10 cellular contexts compared by ENCODE assay signal in genomic region chr3:153290278-153291015, GRCh38.
A peak's percentile ranks its signal among the peaks of the same experiment; 100 is the strongest.
DNase-seq lines count a peak whose midpoint lies in the region; ATAC-seq and TF ChIP-seq lines count a peak whose summit lies in the region.
"Had no signal": no experiment of that assay in that cellular context is flagged by ENCODE, and none has a peak within 500 bp of the region (broad histone marks: within the 10 kb centered on the region; RNA-seq: fewer than 3 reads in every experiment).

No MANE protein-coding gene starts in this region.

- peak in 2 of 3 donors; percentile 33 to 36 for DNase-seq in CD4-positive, CD25-positive, alpha-beta regulatory T cell
- no peak for DNase-seq in IMR-90
- peak; percentile 29 for DNase-seq in mammary epithelial cell
- no peak for DNase-seq in left lung
- DNase-seq in NCI-H128 (lab: John Stamatoyannopoulos, UW; ENCODE audit: unreplicated experiment): no peak
- no peak for DNase-seq in posterior vena cava (ENCODE audit: low spot score)
- DNase-seq: activated naive CD8-positive, alpha-beta T cell treated with anti-CD3 and anti-CD28 coated beads, Interleukin-2, amount 10 ng/mL, durations not matched to agents 7 days and 5 days had no signal

- peaks cover 9% of the 10 kb centered on the region for H3K4me1 ChIP-seq in CD4-positive, CD25-positive, alpha-beta regulatory T cell (ENCODE audit: control insufficient read depth, insufficient read depth, low read length, poor library complexity, severe bottlenecking)
- 0 out of 2 replicates have a peak, but pooled peaks cover 2% of the 10 kb centered on the region for H3K4me1 ChIP-seq in IMR-90 (ENCODE audit: control insufficient read depth, insufficient read depth, low read length)
- H3K4me1 ChIP-seq in mammary epithelial cell (ENCODE audit: insufficient read depth, low read length): peaks cover 41% of the 10 kb centered on the region
- peaks cover 29 to 57% of the 10 kb centered on the region in 2 donors for H3K4me1 ChIP-seq in left lung

- no peak overlapping the region for H2AK5ac ChIP-seq in IMR-90 (ENCODE audit: low read depth, low read length)

- no peak overlapping the region for H2BK5ac ChIP-seq in IMR-90 (ENCODE audit: low read depth, low read length, poor library complexity, severe bottlenecking)

- H3K79me2 ChIP-seq in mammary epithelial cell (ENCODE audit: insufficient read depth, low read length): no peaks in the 10 kb centered on the region

- H3K18ac ChIP-seq in IMR-90 (ENCODE audit: low read depth, low read length): no peak overlapping the region

- TF ChIP-seq CTCF in IMR-90 (conservative IDR thresholded peaks at IDR 0.05; ENCODE audit: low read depth, low read length) (peak; percentile 35), mammary epithelial cell (conservative IDR thresholded peaks at IDR 0.05 in 1 of 2, IDR thresholded peaks at IDR 0.05 in 1 of 2; ENCODE audit: extremely low read depth in 1 of 2, insufficient read depth in 1 of 2, low read depth in 1 of 2, low read length in 2 of 2) (peak; percentile 42 to 75), left lung (IDR thresholded peaks at IDR 0.05) (peak in 1 of 2 donors; percentile 15)

- in situ Hi-C loops in IMR-90 (cut with MboI; ENCODE audit: low sequenced_read_pairs) (no loop called here), mammary epithelial cell (cut with MboI; ENCODE audit: low sequenced_read_pairs in 2 of 2) (loop anchor here in 1 of 2 donors (25.0 kb wide), 2 partner anchors 253 to 472 kb away; no protein-coding TSS in a partner anchor)

- no peak overlapping the region for H4K91ac ChIP-seq in IMR-90 (ENCODE audit: insufficient read depth, low read depth, low read length)

- no peak overlapping the region for H2AK9ac ChIP-seq in IMR-90 (replicated peaks; ENCODE audit: low read depth, low read length, poor library complexity)

- no peaks in the 10 kb centered on the region for H4K20me1 ChIP-seq in IMR-90 (ENCODE audit: insufficient read depth, low read length)
- H4K20me1 ChIP-seq in mammary epithelial cell (ENCODE audit: insufficient read depth, low read length): no peaks in the 10 kb centered on the region

- H3K27me3 ChIP-seq in CD4-positive, CD25-positive, alpha-beta regulatory T cell (ENCODE audit: control insufficient read depth, insufficient read depth, low read length): no peaks in the 10 kb centered on the region
- H3K27me3 ChIP-seq in IMR-90 (ENCODE audit: control insufficient read depth, insufficient read depth, low read length): no peaks in the 10 kb centered on the region
- no peaks in the 10 kb centered on the region for H3K27me3 ChIP-seq in mammary epithelial cell (ENCODE audit: insufficient read depth, low read length)
- no peaks in the 10 kb centered on the region for H3K27me3 ChIP-seq in left lung

- no peak overlapping the region for H2BK20ac ChIP-seq in IMR-90 (ENCODE audit: low read depth, low read length)

- H3K36me3 Mint-ChIP-seq in CD4-positive, CD25-positive, alpha-beta regulatory T cell: no peaks in the 10 kb centered on the region
- H3K36me3 Mint-ChIP-seq: activated naive CD8-positive, alpha-beta T cell treated with anti-CD3 and anti-CD28 coated beads, Interleukin-2, amount 10 ng/mL, durations not matched to agents 7 days and 5 days had no signal

- no peak overlapping the region for H3K27ac ChIP-seq in CD4-positive, CD25-positive, alpha-beta regulatory T cell (ENCODE audit: insufficient read depth, low read length, poor library complexity, severe bottlenecking)
- no peak overlapping the region for H3K27ac ChIP-seq in IMR-90 (ENCODE audit: insufficient read depth, low read length)
- H3K27ac ChIP-seq in mammary epithelial cell (ENCODE audit: insufficient read depth, low read depth, low read length): no peak overlapping the region
- peak overlapping the region in 1 of 2 donors; percentile 35 for H3K27ac ChIP-seq in left lung

- no peak overlapping the region for H3K14ac ChIP-seq in IMR-90 (replicated peaks; ENCODE audit: low read depth, low read length)

- H3K4ac ChIP-seq in IMR-90 (ENCODE audit: low read depth, low read length): no peak overlapping the region

- ATAC-seq in CD4-positive, CD25-positive, alpha-beta regulatory T cell (ENCODE audit: low read depth in 2 of 2): no peak
- no peak for ATAC-seq in IMR-90 (ENCODE audit: low read depth)
- peak; percentile 68 for ATAC-seq in left lung
- ATAC-seq in GM18873 (IDR thresholded peaks at IDR 0.05; ENCODE audit: low FRiP score, unreplicated experiment): no peak
- no peak for ATAC-seq in GM19395 (IDR thresholded peaks at IDR 0.05; ENCODE audit: unreplicated experiment)

- H3K27me3 Mint-ChIP-seq in CD4-positive, CD25-positive, alpha-beta regulatory T cell: peaks cover 4% of the 10 kb centered on the region
- H3K27me3 Mint-ChIP-seq: activated naive CD8-positive, alpha-beta T cell treated with anti-CD3 and anti-CD28 coated beads, Interleukin-2, amount 10 ng/mL, durations not matched to agents 7 days and 5 days had no signal

- H3K9ac ChIP-seq in IMR-90 (ENCODE audit: low read depth, low read length) (no peak overlapping the region), mammary epithelial cell (ENCODE audit: insufficient read depth, low read length) (no peak overlapping the region)

- H4K5ac ChIP-seq in IMR-90 (ENCODE audit: low read depth, low read length): no peak overlapping the region

- no peak overlapping the region for H3K56ac ChIP-seq in IMR-90 (ENCODE audit: extremely low read depth, insufficient read depth, low read length)

- H3K4me3 ChIP-seq in CD4-positive, CD25-positive, alpha-beta regulatory T cell (ENCODE audit: low read depth, low read length): no peak overlapping the region
- H3K4me3 ChIP-seq in IMR-90 (ENCODE audit: insufficient read depth, low read depth, low read length) (no peak overlapping the region), mammary epithelial cell (replicated peaks in 1 of 3; ENCODE audit: insufficient read depth in 1 of 3, low read depth in 2 of 3, low read length in 3 of 3) (no peak overlapping the region), left lung (no peak overlapping the region)

- H3K79me1 ChIP-seq in IMR-90 (ENCODE audit: low read depth in 1 of 2, low read length in 2 of 2): no peaks in the 10 kb centered on the region

- TF ChIP-seq POLR2A in IMR-90 (IDR thresholded peaks at IDR 0.05; ENCODE audit: low read depth, low read length): no peak

- POLR2A ChIA-PET in IMR-90 (lab: Charles Lee; ENCODE audit: unreplicated experiment): no interaction called here

- H3K9me1 ChIP-seq in IMR-90 (ENCODE audit: insufficient read depth, low read length): 0 out of 2 replicates have a peak, but pooled peaks cover 2% of the 10 kb centered on the region

- H2AFZ ChIP-seq in IMR-90 (replicated peaks; ENCODE audit: low read length, poor library complexity) (no peak overlapping the region), mammary epithelial cell (ENCODE audit: low read depth, low read length) (no peak overlapping the region)

- no peak overlapping the region for H3K23ac ChIP-seq in IMR-90 (ENCODE audit: low read depth, low read length)

- no peak overlapping the region for H3K4me3 Mint-ChIP-seq in CD4-positive, CD25-positive, alpha-beta regulatory T cell
- H3K4me3 Mint-ChIP-seq: activated naive CD8-positive, alpha-beta T cell treated with anti-CD3 and anti-CD28 coated beads, Interleukin-2, amount 10 ng/mL, durations not matched to agents 7 days and 5 days; T-helper 2 cell treated with Interferon-gamma antibody and Interleukin-4, amounts not matched to agents 5 μg/mL and 100 μg/mL, for 36 hours had no signal

- H3K4me1 Mint-ChIP-seq in CD4-positive, CD25-positive, alpha-beta regulatory T cell: peaks cover 9 to 39% (median 30%) of the 10 kb centered on the region in 4 donors

- BruUV-seq in IMR-90 (replicated peaks; lab: Mats Ljungman, UMichigan): no TSS peak
- no TSS peak for BruUV-seq in mammary epithelial cell (replicated peaks; lab: Mats Ljungman, UMichigan)

- H2BK120ac ChIP-seq in IMR-90 (ENCODE audit: low read depth, low read length): peak overlapping the region; percentile 26; the same call in 1 of the 2 replicates

- dilution Hi-C loops in IMR-90 (cut with HindIII; ENCODE audit: low sequenced_read_pairs, unreplicated experiment): no loop called here
- dilution Hi-C loops in mammary epithelial cell (cut with HindIII; ENCODE audit: low sequenced_read_pairs): no loop called here

- H3K9me3 ChIP-seq in CD4-positive, CD25-positive, alpha-beta regulatory T cell (ENCODE audit: control insufficient read depth in 2 of 2, low read length in 2 of 2): no peaks in the 10 kb centered on the region
- H3K9me3 ChIP-seq in IMR-90 (ENCODE audit: control insufficient read depth, insufficient read depth, low read length) (no peaks in the 10 kb centered on the region), mammary epithelial cell (replicated peaks; ENCODE audit: insufficient read depth, low read length) (no peaks in the 10 kb centered on the region), left lung (no peaks in the 10 kb centered on the region)

- H3K27ac Mint-ChIP-seq in CD4-positive, CD25-positive, alpha-beta regulatory T cell: peak overlapping the region in 1 of 3 donors; percentile 2
- H3K27ac Mint-ChIP-seq: activated naive CD8-positive, alpha-beta T cell treated with anti-CD3 and anti-CD28 coated beads, Interleukin-2, amount 10 ng/mL, durations not matched to agents 7 days and 5 days; T-helper 2 cell treated with Interferon-gamma antibody and Interleukin-4, amounts not matched to agents 5 μg/mL and 100 μg/mL, for 36 hours had no signal

- no peak overlapping the region for H3K4me2 ChIP-seq in IMR-90 (ENCODE audit: low read depth, low read length)
- H3K4me2 ChIP-seq in mammary epithelial cell (ENCODE audit: insufficient read depth, low read depth, low read length): no peak overlapping the region

- intact Hi-C loops in IMR-90 (cut with micrococcal nuclease): no loop called here
- intact Hi-C loops in mammary epithelial cell (cut with micrococcal nuclease): loop anchor here (1.0 to 5.0 kb wide), 7 partner anchors 68 to 478 kb away; no protein-coding TSS in a partner anchor
- intact Hi-C loops in left lung (cut with DNase I): loop anchor here in 1 of 2 donors (10.0 kb wide), 1 partner anchor 126 kb away; the partner anchor contains the start of gene RAP2B
- intact Hi-C loops in posterior vena cava (cut with DNase I): no loop called here

- H3K36me3 ChIP-seq in CD4-positive, CD25-positive, alpha-beta regulatory T cell (ENCODE audit: control insufficient read depth, insufficient read depth, low read length): no peaks in the 10 kb centered on the region
- H3K36me3 ChIP-seq in IMR-90 (ENCODE audit: control insufficient read depth, insufficient read depth, low read length) (no peaks in the 10 kb centered on the region), mammary epithelial cell (ENCODE audit: insufficient read depth, low read length) (no peaks in the 10 kb centered on the region), left lung (no peaks in the 10 kb centered on the region)

- CTCF ChIA-PET in IMR-90 (lab: Yijun Ruan, JAX): interaction anchor here (0.7 to 1.5 kb wide), 7 partner anchors 16 to 239 kb away, joined by 3 to 5 read pairs (median 4); no protein-coding TSS in a partner anchor
- CTCF ChIA-PET in mammary epithelial cell (lab: Charles Lee; ENCODE audit: low non-redundant PET): interaction anchor here (0.5 to 1.2 kb wide), 5 partner anchors 32 to 247 kb away, joined by 3 to 10 read pairs (median 3); partner anchors contain the start of gene RAP2B

- no peak overlapping the region for H4K8ac ChIP-seq in IMR-90 (ENCODE audit: low read depth in 2 of 2, low read length in 2 of 2)

- H2BK15ac ChIP-seq in IMR-90 (ENCODE audit: low read depth, low read length): no peak overlapping the region

- peak; percentile 33; the same call in 1 of the 2 replicates for TF ChIP-seq RAD21 in IMR-90 (IDR thresholded peaks at IDR 0.05; ENCODE audit: low read length)

- WGBS in IMR-90 (ENCODE audit: extremely low coverage in 2 of 2, insufficient read length in 1 of 2), 2 experiments: no CpG with 5 or more reads among the region's 1 CpG
- 80% methylated on average over 1 of the region's 1 CpG for WGBS in mammary epithelial cell (ENCODE audit: low coverage, missing lambda C conversion rate)

- H3K9me3 Mint-ChIP-seq in CD4-positive, CD25-positive, alpha-beta regulatory T cell: no peaks in the 10 kb centered on the region
- H3K9me3 Mint-ChIP-seq: activated naive CD8-positive, alpha-beta T cell treated with anti-CD3 and anti-CD28 coated beads, Interleukin-2, amount 10 ng/mL, durations not matched to agents 7 days and 5 days; T-helper 2 cell treated with Interferon-gamma antibody and Interleukin-4, amounts not matched to agents 5 μg/mL and 100 μg/mL, for 36 hours had no signal

Comparison
In these comparisons a context has a peak if more than half of its experiments do, and no peak if none do; other contexts are left out.
1. DNase-seq: peak in CD4-positive, CD25-positive, alpha-beta regulatory T cell (2 of 3) and mammary epithelial cell (single experiment); none in IMR-90 (single experiment), left lung (0 of 2), NCI-H128 (single experiment) and posterior vena cava (single experiment).